In genomic region chr1:109975718-109976117, GRCh38 we compare ENCODE assay signal across 14 cellular contexts. TPM values are rescaled to one million over a fixed set of nuclear protein-coding genes. Genes with fewer than 3 reads are reported as not detected.
A peak's percentile ranks its signal among the peaks of the same experiment; 100 is the strongest.
DNase-seq lines count a peak whose midpoint lies in the region; ATAC-seq and TF ChIP-seq lines count a peak whose summit lies in the region.
"Had no signal": no experiment of that assay in that cellular context is flagged by ENCODE, and none has a peak within 500 bp of the region (broad histone marks: within the 10 kb centered on the region; RNA-seq: fewer than 3 reads in every experiment).

No MANE protein-coding gene starts in this region.

- no peaks in the 10 kb centered on the region for H3K4me1 Mint-ChIP-seq in effector memory CD8-positive, alpha-beta T cell (ENCODE audit: low read depth in 2 of 2)
- H3K4me1 Mint-ChIP-seq: central memory CD8-positive, alpha-beta T cell had no signal

- H3K27me3 Mint-ChIP-seq in effector memory CD8-positive, alpha-beta T cell = peaks cover 37 to 49% of the 10 kb centered on the region in 2 donors

- no peaks in the 10 kb centered on the region for H3K36me3 ChIP-seq in GM23248 (ENCODE audit: low read depth)

- no peaks in the 10 kb centered on the region for H3K9me3 ChIP-seq in GM23248 (ENCODE audit: low read depth)

- peaks cover 52% of the 10 kb centered on the region for H3K4me1 ChIP-seq in GM23248 (ENCODE audit: insufficient read depth)

- no peaks in the 10 kb centered on the region for H4K20me1 ChIP-seq in GM23248 (ENCODE audit: insufficient read depth)

- H3K36me3 Mint-ChIP-seq in effector memory CD8-positive, alpha-beta T cell (ENCODE audit: insufficient read depth) = no peaks in the 10 kb centered on the region

- intact Hi-C loops in sciatic nerve (cut with DNase I) = no loop called here

- H3K4me3 ChIP-seq in GM23248 (no peak overlapping the region), fibroblast of mammary gland (ENCODE audit: control insufficient read depth, low read depth, low read length) (no peak overlapping the region)
- H3K4me3 ChIP-seq: hepatocyte, skin epidermis had no signal

- peak overlapping the region; percentile 67 for H3K4me2 ChIP-seq in GM23248 (ENCODE audit: unreplicated experiment)
- H3K4me2 ChIP-seq: hepatocyte had no signal

- no peak for TF ChIP-seq CTCF in fibroblast of mammary gland (conservative IDR thresholded peaks at IDR 0.05; ENCODE audit: control insufficient read depth, insufficient read depth, low read depth, low read length)

- no peaks in the 10 kb centered on the region for H3K9me2 ChIP-seq in GM23248 (ENCODE audit: insufficient read depth)

- no peak overlapping the region for H2AFZ ChIP-seq in GM23248
- H2AFZ ChIP-seq: hepatocyte had no signal

- no peak overlapping the region for H3K4me3 Mint-ChIP-seq in effector memory CD8-positive, alpha-beta T cell
- H3K4me3 Mint-ChIP-seq: activated T-cell treated with anti-CD3 and anti-CD28 coated beads, Interleukin-2, amount 50 U/mL, for 24 hours; central memory CD8-positive, alpha-beta T cell had no signal

- H3K9me3 Mint-ChIP-seq in effector memory CD8-positive, alpha-beta T cell = no peaks in the 10 kb centered on the region
- H3K9me3 Mint-ChIP-seq: activated T-cell treated with anti-CD3 and anti-CD28 coated beads, Interleukin-2, amount 50 U/mL, for 24 hours; central memory CD8-positive, alpha-beta T cell had no signal

- H3K9ac ChIP-seq in GM23248 = no peak overlapping the region; the same call in 1 of the 2 replicates

- H3F3A ChIP-seq in GM23248 (ENCODE audit: insufficient read depth) = peaks cover 30% of the 10 kb centered on the region

- no peaks in the 10 kb centered on the region for H3K79me2 ChIP-seq in GM23248 (ENCODE audit: insufficient read depth)
- H3K79me2 ChIP-seq: hepatocyte had no signal

- 30 to 32% methylated on average over 3 of the region's 3 CpGs for WGBS in GM23248 (ENCODE audit: low coverage in 1 of 2, low lambda C conversion rate in 2 of 2, missing lambda C conversion rate in 2 of 2), 2 experiments

- DNase-seq in GM23248 = peak; percentile 87
- peak; percentile 50 for DNase-seq in SK-MEL-5 (ENCODE audit: low read depth, low spot score)
- peak; percentile 85 for DNase-seq in fibroblast of mammary gland (ENCODE audit: low read depth)
- DNase-seq in sciatic nerve (ENCODE audit: low spot score) = no peak
- DNase-seq in NOMO-1 (lab: John Stamatoyannopoulos, UW; ENCODE audit: unreplicated experiment in 2 of 2) = no peak
- DNase-seq in DMS79 (lab: John Stamatoyannopoulos, UW) = no peak
- no peak for DNase-seq in NCI-H1105 treated with DMSO at 0.1 percent for 48 hours (lab: John Stamatoyannopoulos, UW)
- DNase-seq in effector memory CD8-positive, alpha-beta T cell = no peak
- DNase-seq: activated T-cell treated with anti-CD3 and anti-CD28 coated beads, Interleukin-2, amount 50 U/mL, for 24 hours; midbrain; NCI-H2029 had no signal

- no peak overlapping the region for H3K27ac Mint-ChIP-seq in effector memory CD8-positive, alpha-beta T cell
- H3K27ac Mint-ChIP-seq: activated T-cell treated with anti-CD3 and anti-CD28 coated beads, Interleukin-2, amount 50 U/mL, for 24 hours had no signal

- H3K27me3 ChIP-seq in GM23248 (replicated peaks; ENCODE audit: insufficient read depth) = no peaks in the 10 kb centered on the region
- H3K27me3 ChIP-seq: hepatocyte had no signal

- ATAC-seq in sciatic nerve = peak; percentile 6
- ATAC-seq in effector memory CD8-positive, alpha-beta T cell (replicated peaks) = no peak

- in situ Hi-C loops in GM23248 (cut with MboI) = loop anchor here (5.0 kb wide), 1 partner anchor 98 kb away; no protein-coding TSS in a partner anchor
- in situ Hi-C loops in SK-MEL-5 (cut with HindIII; ENCODE audit: low pct_unique_long_range_greater_than_20kb, low sequenced_read_pairs) = no loop called here

- H3K27ac ChIP-seq in GM23248 = peak overlapping the region; percentile 47
- H3K27ac ChIP-seq: hepatocyte, skin epidermis had no signal

RNA-seq across cellular contexts. Expression of gene AHCYL1, which starts 8.8 kb away (rescaled TPM):
- total RNA-seq in GM23248 (2014; rRNA removed; shearing (Covaris generic)) = 47.6 and 49.3 TPM in 2 replicates
- polyA plus RNA-seq in GM23248 (2016; fragmentation: Nextera tagmentation; extraction: Ambion mirVana) = 71.0 and 72.6 TPM in 2 replicates
- 56.4 and 68.3 TPM in 2 replicates for total RNA-seq in SK-MEL-5 (2014; rRNA removed; shearing (Covaris generic))
- 137 and 175 TPM in 2 replicates for polyA plus RNA-seq in SK-MEL-5 (2015; cell fraction: cytosol; rRNA removed)
- 108 and 120 TPM in 2 replicates for polyA plus RNA-seq in SK-MEL-5 (2015; cell fraction: nucleus; rRNA removed)
- 71.3 TPM for total RNA-seq in sciatic nerve

RNA-seq across cellular contexts. Expression of gene STRIP1, which starts 58.7 kb away (rescaled TPM):
- total RNA-seq in GM23248 (2014; rRNA removed; shearing (Covaris generic)) = 41.9 and 49.9 TPM in 2 replicates
- 21.3 and 24.4 TPM in 2 replicates for polyA plus RNA-seq in GM23248 (2016; fragmentation: Nextera tagmentation; extraction: Ambion mirVana)
- total RNA-seq in SK-MEL-5 (2014; rRNA removed; shearing (Covaris generic)) = 33.1 and 35.5 TPM in 2 replicates
- polyA plus RNA-seq in SK-MEL-5 (2015; cell fraction: cytosol; rRNA removed) = 19.1 and 26.3 TPM in 2 replicates
- 69.9 and 86.4 TPM in 2 replicates for polyA plus RNA-seq in SK-MEL-5 (2015; cell fraction: nucleus; rRNA removed)
- 44.1 TPM for total RNA-seq in sciatic nerve

Comparison
In these comparisons a context has a peak if more than half of its experiments do, and no peak if none do; other contexts are left out.
1. DNase-seq: peak in GM23248 (single experiment), SK-MEL-5 (single experiment) and fibroblast of mammary gland (single experiment); none in sciatic nerve (single experiment), NOMO-1 (0 of 2), DMS79 (single experiment), NCI-H1105 treated with DMSO at 0.1 percent for 48 hours (single experiment) and effector memory CD8-positive, alpha-beta T cell (0 of 3).